In genomic region chr2:176129013-176129796, GRCh38 we compare ENCODE assay signal across 8 cellular contexts. TPM values are rescaled to one million over a fixed set of nuclear protein-coding genes. Genes with fewer than 3 reads are reported as not detected.
DNase-seq lines count a peak whose midpoint lies in the region; ATAC-seq and TF ChIP-seq lines count a peak whose summit lies in the region.

Gene HOXD8 (plus strand): TSS chr2:176129705. CDS start chr2:176130367, 662 bp downstream.

- peaks cover 87% of the 10 kb centered on the region for H3K27me3 Mint-ChIP-seq in T-helper 1 cell treated with Interleukin-12 subunit alpha and Interleukin-12 subunit beta and Interleukin-4 antibody, amounts not matched to agents 30 μg/mL and 1 μg/mL, for 36 hours (ENCODE audit: low read depth)
- H3K27me3 Mint-ChIP-seq in naive thymus-derived CD4-positive, alpha-beta T cell, result peaks cover 80 to 87% (median 86%) of the 10 kb centered on the region in 5 donors

- peak within 1 kb of the TSS; percentile 88 for H3K27ac Mint-ChIP-seq in T-helper 1 cell treated with Interleukin-12 subunit alpha and Interleukin-12 subunit beta and Interleukin-4 antibody, amounts not matched to agents 30 μg/mL and 1 μg/mL, for 36 hours
- peak within 1 kb of the TSS in 4 of 9 donors; percentile 25 to 90 (median 70) for H3K27ac Mint-ChIP-seq in naive thymus-derived CD4-positive, alpha-beta T cell

- H3K36me3 Mint-ChIP-seq in T-helper 1 cell treated with Interleukin-12 subunit alpha and Interleukin-12 subunit beta and Interleukin-4 antibody, amounts not matched to agents 30 μg/mL and 1 μg/mL, for 36 hours (ENCODE audit: low read depth), result peaks cover 1% of the 10 kb centered on the region
- H3K36me3 Mint-ChIP-seq in naive thymus-derived CD4-positive, alpha-beta T cell, result peaks cover 0 to 5% (median 0%) of the 10 kb centered on the region in 5 donors

- H3K4me1 ChIP-seq in Peyer's patch, result peaks cover 0 to 22% (median 0%) of the 10 kb centered on the region in 4 donors
- peaks cover 3 to 6% of the 10 kb centered on the region in 2 donors for H3K4me1 ChIP-seq in naive thymus-derived CD4-positive, alpha-beta T cell (ENCODE audit: control insufficient read depth in 2 of 2, insufficient read depth in 2 of 2, low read length in 2 of 2)

- H3K4me3 ChIP-seq in Peyer's patch, result peak within 1 kb of the TSS; percentile 38 to 63 (median 52)
- no peak within 1 kb of the TSS for H3K4me3 ChIP-seq in naive thymus-derived CD4-positive, alpha-beta T cell (ENCODE audit: low read length)

- in situ Hi-C loops in endometrial microvascular endothelial cells (cut with HindIII; ENCODE audit: inconsistent ontology term, low pct_unique_long_range_greater_than_20kb, low sequenced_read_pairs), result loop anchor here (10.0 kb wide), 1 partner anchor 1016 kb away; no protein-coding TSS in a partner anchor

- peak within 1 kb of the TSS; percentile 72 to 97 (median 86) for H3K27ac ChIP-seq in Peyer's patch
- no peak within 1 kb of the TSS for H3K27ac ChIP-seq in naive thymus-derived CD4-positive, alpha-beta T cell (ENCODE audit: low read depth, low read length)

- intact Hi-C loops in naive thymus-derived CD4-positive, alpha-beta T cell (cut with micrococcal nuclease), result loop anchor here (2.0 to 10.0 kb wide), 6 partner anchors 44 to 1794 kb away; partner anchors contain the start of genes LNPK (in 1 of the 2) and SP9 (in 1 of the 2)

- no peak within 1 kb of the TSS for H3K4me3 Mint-ChIP-seq in T-helper 1 cell treated with Interleukin-12 subunit alpha and Interleukin-12 subunit beta and Interleukin-4 antibody, amounts not matched to agents 30 μg/mL and 1 μg/mL, for 36 hours
- H3K4me3 Mint-ChIP-seq in naive thymus-derived CD4-positive, alpha-beta T cell, result peak within 1 kb of the TSS; percentile 42 to 82 (median 69)

- peak in 1 of 2 donors; percentile 27 for TF ChIP-seq POLR2A in Peyer's patch (IDR thresholded peaks at IDR 0.05)

- H3K4me1 Mint-ChIP-seq in T-helper 1 cell treated with Interleukin-12 subunit alpha and Interleukin-12 subunit beta and Interleukin-4 antibody, amounts not matched to agents 30 μg/mL and 1 μg/mL, for 36 hours (ENCODE audit: low read depth), result peaks cover 14% of the 10 kb centered on the region
- peaks cover 17 to 45% (median 34%) of the 10 kb centered on the region in 7 donors for H3K4me1 Mint-ChIP-seq in naive thymus-derived CD4-positive, alpha-beta T cell

- no peak for ATAC-seq in naive thymus-derived CD4-positive, alpha-beta T cell
- no peak for ATAC-seq in GM21423 (IDR thresholded peaks at IDR 0.05; ENCODE audit: unreplicated experiment)

- no peak for TF ChIP-seq CTCF in Peyer's patch (IDR thresholded peaks at IDR 0.05)

- no peaks in the 10 kb centered on the region for H3K9me3 Mint-ChIP-seq in T-helper 1 cell treated with Interleukin-12 subunit alpha and Interleukin-12 subunit beta and Interleukin-4 antibody, amounts not matched to agents 30 μg/mL and 1 μg/mL, for 36 hours
- H3K9me3 Mint-ChIP-seq in naive thymus-derived CD4-positive, alpha-beta T cell, result peaks cover 0 to 28% (median 5%) of the 10 kb centered on the region in 11 donors

- CTCF ChIA-PET in naive thymus-derived CD4-positive, alpha-beta T cell (lab: Charles Lee), result interaction anchor here (2.8 to 5.6 kb wide), 2 partner anchors 325 to 522 kb away, joined by 27 to 65 read pairs; no protein-coding TSS in a partner anchor

- no peaks in the 10 kb centered on the region for H3K9me3 ChIP-seq in Peyer's patch
- no peaks in the 10 kb centered on the region for H3K9me3 ChIP-seq in naive thymus-derived CD4-positive, alpha-beta T cell (ENCODE audit: control insufficient read depth in 2 of 3, low read length in 3 of 3)

- peaks cover 0 to 28% of the 10 kb centered on the region in 2 donors for H3K27me3 ChIP-seq in Peyer's patch
- H3K27me3 ChIP-seq in naive thymus-derived CD4-positive, alpha-beta T cell (ENCODE audit: control insufficient read depth in 2 of 2, insufficient read depth in 2 of 2, low read length in 2 of 2), result peaks cover 39 to 74% of the 10 kb centered on the region in 2 donors

- POLR2A ChIA-PET in naive thymus-derived CD4-positive, alpha-beta T cell (lab: Charles Lee), result no interaction called here

- H3K36me3 ChIP-seq in Peyer's patch, result no peaks in the 10 kb centered on the region
- no peaks in the 10 kb centered on the region for H3K36me3 ChIP-seq in naive thymus-derived CD4-positive, alpha-beta T cell (ENCODE audit: control insufficient read depth in 2 of 3, insufficient read depth in 3 of 3, low read length in 3 of 3)

- DNase-seq in T-helper 1 cell, result no peak
- DNase-seq in Peyer's patch, result peak in 2 of 3 donors; percentile 70 to 75
- DNase-seq in naive thymus-derived CD4-positive, alpha-beta T cell, result peak in 1 of 9 donors; percentile 27
- DNase-seq in HT-29 (ENCODE audit: low spot score), result no peak
- no peak for DNase-seq in globus pallidus (ENCODE audit: low spot score)

RNA-seq across cellular contexts. Expression of gene HOXD8, which starts in this region (rescaled TPM):
- total RNA-seq in Peyer's patch, result 1 to 10 TPM; 3.3 to 9.1 (median 5.0) TPM
- total RNA-seq in endometrial microvascular endothelial cells (ENCODE audit: inconsistent ontology term), result 41.0 TPM
- total RNA-seq in naive thymus-derived CD4-positive, alpha-beta T cell, result not detected
- polyA plus RNA-seq in naive thymus-derived CD4-positive, alpha-beta T cell, result not detected
- total RNA-seq in HT-29 (2014; rRNA removed; shearing (Covaris generic)), result not detected in 2 replicates

Comparison
In these comparisons a context has a peak if more than half of its experiments do, and no peak if none do; other contexts are left out.
1. DNase-seq: peak in Peyer's patch (2 of 3); none in T-helper 1 cell (0 of 5), HT-29 (single experiment) and globus pallidus (single experiment).